ENCODE assay signal across 20 cellular contexts in genomic region chr11:14234446-14234845, GRCh38.
"Had no signal": no experiment of that assay in that cellular context is flagged by ENCODE, and none has a peak within 500 bp of the region (broad histone marks: within the 10 kb centered on the region; RNA-seq: fewer than 3 reads in every experiment).

No MANE protein-coding gene starts in this region.

- ATAC-seq: SK-N-SH treated with all-trans-retinoic acid at 6 μM for 48 hours had no signal

- H3K27ac ChIP-seq: SJCRH30 had no signal

- H3K9me3 ChIP-seq: SJCRH30 had no signal

- H3K36me3 ChIP-seq: SJCRH30 had no signal

- H3K4me3 ChIP-seq: SJCRH30 had no signal

- DNase-seq: KBM-7, MV-4-11, NCI-H1048, NCI-H1105, NCI-H1417 treated with DMSO at 0.1 percent for 48 hours, NCI-H146, NCI-H1694 treated with DMSO at 0.1 percent for 48 hours, NCI-H1930, NCI-H2081, NCI-H2107, NCI-H226, NCI-H446, NCI-H510A, NCI-H524 treated with DMSO at 0.1 percent for 48 hours, NCI-H69, NCI-H774, RPMI8226, SHP77 treated with DMSO at 0.1 percent for 48 hours, SJCRH30 had no signal

- H3K4me1 ChIP-seq: SJCRH30 had no signal
